In the genomic region with DNA sequence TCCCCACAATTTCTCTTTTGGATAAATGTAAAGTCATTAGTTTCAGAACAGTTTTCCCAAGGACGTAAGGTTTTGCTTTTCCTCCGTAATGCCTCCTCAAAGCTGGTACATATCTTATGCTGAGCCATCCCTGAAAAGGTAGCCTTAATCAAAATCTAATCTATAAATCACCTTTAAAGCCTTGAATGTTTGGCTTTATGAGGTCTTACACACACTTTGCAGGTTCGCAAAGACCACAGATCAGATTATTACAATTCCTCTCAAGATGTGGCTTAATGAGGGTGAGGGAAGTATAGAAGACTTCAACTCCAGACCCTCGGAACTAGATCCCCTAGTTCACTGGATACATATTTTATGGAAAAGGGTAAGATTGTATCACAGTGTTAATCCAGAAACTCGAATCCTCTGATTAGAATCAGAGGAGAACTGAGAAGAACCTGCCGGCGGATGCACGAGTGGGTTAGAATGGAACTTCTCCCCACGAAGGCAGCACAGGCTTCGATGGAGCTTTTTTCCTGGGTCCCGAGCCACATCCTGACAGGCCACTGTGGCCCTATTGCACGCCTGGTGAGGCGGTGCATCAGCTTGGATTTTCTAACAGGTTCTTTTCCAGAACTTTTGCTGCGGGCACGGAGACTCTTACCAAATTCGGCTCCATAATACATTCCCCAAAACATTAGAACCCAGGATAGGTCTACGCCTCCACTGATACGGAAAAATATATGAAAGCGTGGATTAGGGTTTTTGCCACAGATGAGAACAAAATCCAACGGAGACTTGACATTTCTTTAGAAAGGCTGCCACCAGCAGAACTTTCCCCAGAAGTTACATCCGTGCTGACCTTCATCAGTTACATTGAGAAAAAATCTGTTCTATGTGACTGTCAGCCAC, we compare ENCODE assay signal across 13 cellular contexts. TPM values are rescaled to one million over a fixed set of nuclear protein-coding genes. Genes with fewer than 3 reads are reported as not detected.
A peak's percentile ranks its signal among the peaks of the same experiment; 100 is the strongest.
DNase-seq lines count a peak whose midpoint lies in the region; ATAC-seq and TF ChIP-seq lines count a peak whose summit lies in the region.
"Had no signal": no experiment of that assay in that cellular context is flagged by ENCODE, and none has a peak within 500 bp of the region (broad histone marks: within the 10 kb centered on the region; RNA-seq: fewer than 3 reads in every experiment).

No MANE protein-coding gene starts in this region.

- DNase-seq in activated T-cell treated with anti-CD3 and anti-CD28 coated beads, Interleukin-2, amount 50 U/mL, for 24 hours = no peak
- DNase-seq in activated T-cell treated with anti-CD3 and anti-CD28 coated beads, Interleukin-2, amount 50 U/mL, for 48 hours = no peak
- DNase-seq in coronary artery (ENCODE audit: low spot score) = no peak
- DNase-seq in memory B cell (ENCODE audit: low spot score in 2 of 2) = no peak
- DNase-seq in NCI-H2081 treated with DMSO at 0.1 percent for 48 hours (lab: John Stamatoyannopoulos, UW) = no peak
- DNase-seq: mammary epithelial cell; NCI-H2107; stimulated activated CD4-positive, alpha-beta T cell treated with anti-CD3 and anti-CD28 coated beads, Interleukin-1b, Interleukin-23, amount 100 ng/mL, for 48 hours had no signal

- no peaks in the 10 kb centered on the region for H3K36me3 Mint-ChIP-seq in activated T-cell treated with anti-CD3 and anti-CD28 coated beads, Interleukin-2, amount 50 U/mL, for 24 hours (ENCODE audit: low read depth)
- H3K36me3 Mint-ChIP-seq in memory B cell = no peaks in the 10 kb centered on the region

- no peak for TF ChIP-seq CTCF in coronary artery (IDR thresholded peaks at IDR 0.05)

- no peak for ATAC-seq in memory B cell (ENCODE audit: low read depth)
- ATAC-seq in GM21528 (IDR thresholded peaks at IDR 0.05; ENCODE audit: low FRiP score, unreplicated experiment) = no peak
- ATAC-seq in HG02588 (IDR thresholded peaks at IDR 0.05; ENCODE audit: unreplicated experiment) = no peak

- H3K27ac ChIP-seq in coronary artery = peak overlapping the region in 1 of 2 donors; percentile 38
- H3K27ac ChIP-seq in temporal lobe (ENCODE audit: low read depth, low read length) = peak overlapping the region; percentile 7

- no peak overlapping the region for H3K27ac Mint-ChIP-seq in activated T-cell treated with anti-CD3 and anti-CD28 coated beads, Interleukin-2, amount 50 U/mL, for 24 hours
- H3K27ac Mint-ChIP-seq in memory B cell = no peak overlapping the region
- H3K27ac Mint-ChIP-seq: activated naive CD4-positive, alpha-beta T cell treated with anti-CD3 and anti-CD28 coated beads, Interleukin-2, amount 50 U/mL, for 72 hours had no signal

- H3K4me3 Mint-ChIP-seq in activated T-cell treated with anti-CD3 and anti-CD28 coated beads, Interleukin-2, amount 50 U/mL, for 24 hours = peak overlapping the region; percentile 31
- H3K4me3 Mint-ChIP-seq in memory B cell = peak overlapping the region; percentile 27

- no peaks in the 10 kb centered on the region for H3K9me3 Mint-ChIP-seq in activated T-cell treated with anti-CD3 and anti-CD28 coated beads, Interleukin-2, amount 50 U/mL, for 24 hours
- H3K9me3 Mint-ChIP-seq in memory B cell = no peaks in the 10 kb centered on the region
- H3K9me3 Mint-ChIP-seq: activated naive CD4-positive, alpha-beta T cell treated with anti-CD3 and anti-CD28 coated beads, Interleukin-2, amount 50 U/mL, for 72 hours had no signal

- peak overlapping the region; percentile 72 for H3K4me3 ChIP-seq in coronary artery

- H3K27me3 Mint-ChIP-seq in activated T-cell treated with anti-CD3 and anti-CD28 coated beads, Interleukin-2, amount 50 U/mL, for 24 hours = peaks cover 78% of the 10 kb centered on the region
- peaks cover 21% of the 10 kb centered on the region for H3K27me3 Mint-ChIP-seq in memory B cell

- peaks cover 6% of the 10 kb centered on the region for H3K4me1 Mint-ChIP-seq in activated T-cell treated with anti-CD3 and anti-CD28 coated beads, Interleukin-2, amount 50 U/mL, for 24 hours (ENCODE audit: low read depth)
- peaks cover 3% of the 10 kb centered on the region for H3K4me1 Mint-ChIP-seq in memory B cell

RNA-seq across cellular contexts. Expression of gene CTXND1, which starts 1.2 kb away (rescaled TPM):
- total RNA-seq in temporal lobe = 0.74 TPM
- total RNA-seq: activated naive CD4-positive, alpha-beta T cell treated with anti-CD3 and anti-CD28 coated beads, Interleukin-2, amount 50 U/mL, for 72 hours; HT1080; mammary epithelial cell had no signal
